ENCODE assay signal across 13 cellular contexts in genomic region chr7:105816954-105817615, GRCh38. TPM values are rescaled to one million over a fixed set of nuclear protein-coding genes. Genes with fewer than 3 reads are reported as not detected.
DNase-seq lines count a peak whose midpoint lies in the region; TF ChIP-seq lines count a peak whose summit lies in the region.
"Had no signal": no experiment of that assay in that cellular context is flagged by ENCODE, and none has a peak within 500 bp of the region (broad histone marks: within the 10 kb centered on the region; RNA-seq: fewer than 3 reads in every experiment).

No MANE protein-coding gene starts in this region.

- peaks cover 20% of the 10 kb centered on the region for H3K36me3 Mint-ChIP-seq in nephron progenitor cell (ENCODE audit: low read depth)
- peaks cover 6% of the 10 kb centered on the region for H3K36me3 Mint-ChIP-seq in activated T-helper 1 cell treated with anti-CD3 and anti-CD28 coated beads, Interleukin-12 subunit alpha, Interleukin-12 subunit beta, Interleukin-2, Interleukin-4 antibody, amounts not matched to agents 30 ng/mL and 10 ng/mL and 1 ng/mL, durations not matched to agents 14 hours and 24 hours and 36 hours (ENCODE audit: low read depth)

- intact Hi-C loops in activated T-helper 1 cell treated with anti-CD3 and anti-CD28 coated beads, Interleukin-12 subunit alpha, Interleukin-12 subunit beta, Interleukin-2, Interleukin-4 antibody, amounts not matched to agents 30 ng/mL and 10 ng/mL and 1 ng/mL, durations not matched to agents 14 hours and 24 hours and 36 hours (cut with micrococcal nuclease) = no loop called here

- DNase-seq in Jurkat, Clone E6-1 (ENCODE audit: low read depth, low spot score) = peak; percentile 14
- DNase-seq in NCI-H69 (lab: John Stamatoyannopoulos, UW) (peak; percentile 60), nephron progenitor cell (no peak), NCI-H2081 treated with DMSO at 0.1 percent for 48 hours (lab: John Stamatoyannopoulos, UW) (no peak), globus pallidus (ENCODE audit: low spot score) (no peak)
- no peak for DNase-seq in activated T-helper 1 cell treated with anti-CD3 and anti-CD28 coated beads, Interleukin-12 subunit alpha, Interleukin-12 subunit beta, Interleukin-2, Interleukin-4 antibody, amounts not matched to agents 30 ng/mL and 10 ng/mL and 1 ng/mL, durations not matched to agents 14 hours and 24 hours and 36 hours (ENCODE audit: low spot score)
- no peak for DNase-seq in activated naive CD4-positive, alpha-beta T cell treated with anti-CD3 and anti-CD28 coated beads, Interleukin-2, amount 50 U/mL, for 16 hours
- DNase-seq: NCI-H1417 treated with DMSO at 0.1 percent for 48 hours, NCI-H226, NCI-H774 had no signal

- H3K4me3 Mint-ChIP-seq in nephron progenitor cell = no peak overlapping the region
- no peak overlapping the region for H3K4me3 Mint-ChIP-seq in activated T-helper 1 cell treated with anti-CD3 and anti-CD28 coated beads, Interleukin-12 subunit alpha, Interleukin-12 subunit beta, Interleukin-2, Interleukin-4 antibody, amounts not matched to agents 30 ng/mL and 10 ng/mL and 1 ng/mL, durations not matched to agents 14 hours and 24 hours and 36 hours
- H3K4me3 Mint-ChIP-seq: T-helper 2 cell treated with Interferon-gamma antibody and Interleukin-4, amounts not matched to agents 5 μg/mL and 100 μg/mL, for 36 hours had no signal

- peak overlapping the region; percentile 75 for H3K27ac ChIP-seq in C4-2B
- H3K27ac ChIP-seq: SJSA1 had no signal

- H3K27me3 Mint-ChIP-seq in nephron progenitor cell (ENCODE audit: low read depth, poor library complexity) = peaks cover 29% of the 10 kb centered on the region
- H3K27me3 Mint-ChIP-seq in activated T-helper 1 cell treated with anti-CD3 and anti-CD28 coated beads, Interleukin-12 subunit alpha, Interleukin-12 subunit beta, Interleukin-2, Interleukin-4 antibody, amounts not matched to agents 30 ng/mL and 10 ng/mL and 1 ng/mL, durations not matched to agents 14 hours and 24 hours and 36 hours (ENCODE audit: insufficient read depth) = peaks cover 6% of the 10 kb centered on the region

- peaks cover 23% of the 10 kb centered on the region for H3K4me1 Mint-ChIP-seq in nephron progenitor cell
- H3K4me1 Mint-ChIP-seq in activated T-helper 1 cell treated with anti-CD3 and anti-CD28 coated beads, Interleukin-12 subunit alpha, Interleukin-12 subunit beta, Interleukin-2, Interleukin-4 antibody, amounts not matched to agents 30 ng/mL and 10 ng/mL and 1 ng/mL, durations not matched to agents 14 hours and 24 hours and 36 hours (ENCODE audit: low read depth) = peaks cover 33% of the 10 kb centered on the region

- TF ChIP-seq CTCF in C4-2B (conservative IDR thresholded peaks at IDR 0.05) (no peak), nephron progenitor cell (IDR thresholded peaks at IDR 0.05) (no peak)

- peak overlapping the region; percentile 75 for H3K27ac Mint-ChIP-seq in nephron progenitor cell
- no peak overlapping the region for H3K27ac Mint-ChIP-seq in activated T-helper 1 cell treated with anti-CD3 and anti-CD28 coated beads, Interleukin-12 subunit alpha, Interleukin-12 subunit beta, Interleukin-2, Interleukin-4 antibody, amounts not matched to agents 30 ng/mL and 10 ng/mL and 1 ng/mL, durations not matched to agents 14 hours and 24 hours and 36 hours
- H3K27ac Mint-ChIP-seq: T-helper 2 cell treated with Interferon-gamma antibody and Interleukin-4, amounts not matched to agents 5 μg/mL and 100 μg/mL, for 36 hours had no signal

- H3K4me3 ChIP-seq in Jurkat, Clone E6-1 (ENCODE audit: low read length) = no peak overlapping the region
- H3K4me3 ChIP-seq: SJSA1 had no signal

- H3K9me3 Mint-ChIP-seq in nephron progenitor cell = no peaks in the 10 kb centered on the region
- no peaks in the 10 kb centered on the region for H3K9me3 Mint-ChIP-seq in activated T-helper 1 cell treated with anti-CD3 and anti-CD28 coated beads, Interleukin-12 subunit alpha, Interleukin-12 subunit beta, Interleukin-2, Interleukin-4 antibody, amounts not matched to agents 30 ng/mL and 10 ng/mL and 1 ng/mL, durations not matched to agents 14 hours and 24 hours and 36 hours
- H3K9me3 Mint-ChIP-seq: T-helper 2 cell treated with Interferon-gamma antibody and Interleukin-4, amounts not matched to agents 5 μg/mL and 100 μg/mL, for 36 hours had no signal

RNA-seq across cellular contexts. Expression of gene ATXN7L1, which starts 59.3 kb away (rescaled TPM):
- 6.7 TPM for polyA plus RNA-seq in Jurkat, Clone E6-1 (2012; ENCODE audit: insufficient read depth, insufficient read length)
- 7.2 and 8.5 TPM in 2 replicates for total RNA-seq in activated T-helper 1 cell treated with anti-CD3 and anti-CD28 coated beads, Interleukin-12 subunit alpha, Interleukin-12 subunit beta, Interleukin-2, Interleukin-4 antibody, amounts not matched to agents 30 ng/mL and 10 ng/mL and 1 ng/mL, durations not matched to agents 14 hours and 24 hours and 36 hours

Comparison
In these comparisons a context has a peak if more than half of its experiments do, and no peak if none do; other contexts are left out.
1. DNase-seq: peak in Jurkat, Clone E6-1 (single experiment) and NCI-H69 (single experiment); none in nephron progenitor cell (single experiment), NCI-H2081 treated with DMSO at 0.1 percent for 48 hours (single experiment), activated T-helper 1 cell treated with anti-CD3 and anti-CD28 coated beads, Interleukin-12 subunit alpha, Interleukin-12 subunit beta, Interleukin-2, Interleukin-4 antibody, amounts not matched to agents 30 ng/mL and 10 ng/mL and 1 ng/mL, durations not matched to agents 14 hours and 24 hours and 36 hours (single experiment), globus pallidus (single experiment) and activated naive CD4-positive, alpha-beta T cell treated with anti-CD3 and anti-CD28 coated beads, Interleukin-2, amount 50 U/mL, for 16 hours (single experiment).